8 cellular contexts compared by ENCODE assay signal in genomic region chr1:39892611-39893595, GRCh38. TPM values are rescaled to one million over a fixed set of nuclear protein-coding genes. Genes with fewer than 3 reads are reported as not detected.
DNase-seq lines count a peak whose midpoint lies in the region; ATAC-seq and TF ChIP-seq lines count a peak whose summit lies in the region.

No MANE protein-coding gene starts in this region.

- H3K4me1 ChIP-seq in lung (ENCODE audit: control insufficient read depth in 2 of 2, insufficient read depth in 2 of 2, low read length in 2 of 2), result peaks cover 0 to 2% of the 10 kb centered on the region in 2 donors

- WGBS in lung, 2 donors, result 15 to 34% methylated on average over 6 of the region's 6 CpGs

- no peak for TF ChIP-seq CTCF in brain (conservative IDR thresholded peaks at IDR 0.05)
- no peak for TF ChIP-seq CTCF in lung (IDR thresholded peaks at IDR 0.05; ENCODE audit: control extremely low read depth, extremely low read depth)

- no peaks in the 10 kb centered on the region for H3K36me3 ChIP-seq in lung (ENCODE audit: control insufficient read depth in 2 of 2, insufficient read depth in 2 of 2, low read length in 2 of 2)

- H3K9me3 Mint-ChIP-seq in brain, result no peaks in the 10 kb centered on the region
- H3K9me3 Mint-ChIP-seq in activated CD8-positive, alpha-beta T cell treated with anti-CD3 and anti-CD28 coated beads, Interleukin-2, amount 10 ng/mL, durations not matched to agents 7 days and 5 days (ENCODE audit: insufficient read depth), result no peaks in the 10 kb centered on the region

- no peaks in the 10 kb centered on the region for H3K27me3 ChIP-seq in lung (ENCODE audit: control insufficient read depth, insufficient read depth)

- peaks cover 7% of the 10 kb centered on the region for H3K27me3 Mint-ChIP-seq in brain
- peaks cover 55% of the 10 kb centered on the region for H3K27me3 Mint-ChIP-seq in activated CD8-positive, alpha-beta T cell treated with anti-CD3 and anti-CD28 coated beads, Interleukin-2, amount 10 ng/mL, durations not matched to agents 7 days and 5 days (ENCODE audit: low read depth)

- CTCF ChIA-PET in activated CD8-positive, alpha-beta T cell treated with anti-CD3 and anti-CD28 coated beads, Interleukin-2, amount 10 ng/mL, durations not matched to agents 7 days and 5 days (lab: Charles Lee), result interaction anchor here (1.2 to 2.3 kb wide), 3 partner anchors 9 to 139 kb away, joined by 4 to 14 read pairs (median 9); partner anchors contain the start of gene MYCL

- H3K36me3 Mint-ChIP-seq in brain, result peaks cover 6% of the 10 kb centered on the region
- no peaks in the 10 kb centered on the region for H3K36me3 Mint-ChIP-seq in activated CD8-positive, alpha-beta T cell treated with anti-CD3 and anti-CD28 coated beads, Interleukin-2, amount 10 ng/mL, durations not matched to agents 7 days and 5 days (ENCODE audit: low read depth)

- POLR2A ChIA-PET in activated CD8-positive, alpha-beta T cell treated with anti-CD3 and anti-CD28 coated beads, Interleukin-2, amount 10 ng/mL, durations not matched to agents 7 days and 5 days (lab: Charles Lee), result no interaction called here

- ATAC-seq in lung (ENCODE audit: insufficient read depth, low FRiP score) (peak; percentile 35), HG03095 (IDR thresholded peaks at IDR 0.05; ENCODE audit: unreplicated experiment) (no peak)
- ATAC-seq in activated CD8-positive, alpha-beta T cell treated with anti-CD3 and anti-CD28 coated beads, Interleukin-2, amount 10 ng/mL, durations not matched to agents 7 days and 5 days, result no peak

- no peaks in the 10 kb centered on the region for H3K9me3 ChIP-seq in lung (ENCODE audit: control insufficient read depth in 2 of 2, insufficient read depth in 1 of 2, low read length in 1 of 2)

- H3K27ac Mint-ChIP-seq in brain, result peak overlapping the region in 4 of 5 experiments; percentile 54 to 71 (median 64)
- H3K27ac Mint-ChIP-seq in activated CD8-positive, alpha-beta T cell treated with anti-CD3 and anti-CD28 coated beads, Interleukin-2, amount 10 ng/mL, durations not matched to agents 7 days and 5 days, result no peak overlapping the region

- DNase-seq in DMS153 (lab: John Stamatoyannopoulos, UW), result peak; percentile 90
- DNase-seq in NCI-H1417 treated with DMSO at 0.1 percent for 48 hours (lab: John Stamatoyannopoulos, UW), result peak; percentile 19
- peak; percentile 58 for DNase-seq in lung (ENCODE audit: low spot score)
- DNase-seq in NCI-H2171 (lab: John Stamatoyannopoulos, UW), result no peak
- no peak for DNase-seq in activated CD8-positive, alpha-beta T cell treated with anti-CD3 and anti-CD28 coated beads, Interleukin-2, amount 10 ng/mL, durations not matched to agents 7 days and 5 days
- no peak for DNase-seq in substantia nigra (lab: John Stamatoyannopoulos, UW)

- no peak overlapping the region for H3K4me3 ChIP-seq in lung

- H3K4me3 Mint-ChIP-seq in brain, result peak overlapping the region in 2 of 5 experiments; percentile 25 to 32
- no peak overlapping the region for H3K4me3 Mint-ChIP-seq in activated CD8-positive, alpha-beta T cell treated with anti-CD3 and anti-CD28 coated beads, Interleukin-2, amount 10 ng/mL, durations not matched to agents 7 days and 5 days

- H3K27ac ChIP-seq in lung (ENCODE audit: low read depth in 1 of 2, low read length in 1 of 2), result no peak overlapping the region
- H3K27ac ChIP-seq in substantia nigra (ENCODE audit: low read depth, low read length, poor library complexity, severe bottlenecking), result no peak overlapping the region

- H3K4me1 Mint-ChIP-seq in brain, result peaks cover 59% of the 10 kb centered on the region
- no peaks in the 10 kb centered on the region for H3K4me1 Mint-ChIP-seq in activated CD8-positive, alpha-beta T cell treated with anti-CD3 and anti-CD28 coated beads, Interleukin-2, amount 10 ng/mL, durations not matched to agents 7 days and 5 days (ENCODE audit: low read depth)

RNA-seq across cellular contexts. Expression of gene MYCL, which starts 8.8 kb away (rescaled TPM):
- polyA plus RNA-seq in brain (ENCODE audit: insufficient read depth, low read depth, low replicate concordance) (7.1 TPM), lung (1 to 10 TPM; 2.4 to 2.7 TPM)
- 1 to 10 TPM; 6.0 to 7.8 TPM for total RNA-seq in lung
- total RNA-seq in activated CD8-positive, alpha-beta T cell treated with anti-CD3 and anti-CD28 coated beads, Interleukin-2, amount 10 ng/mL, durations not matched to agents 7 days and 5 days, result not detected

RNA-seq across cellular contexts. Expression of gene TRIT1, which starts 9.6 kb away (rescaled TPM):
- polyA plus RNA-seq in brain (ENCODE audit: insufficient read depth, low read depth, low replicate concordance) (12.2 TPM), lung (10 to 100 TPM; 10.3 to 13.5 TPM)
- 10 to 100 TPM; 18.5 to 42.5 TPM for total RNA-seq in lung
- total RNA-seq in activated CD8-positive, alpha-beta T cell treated with anti-CD3 and anti-CD28 coated beads, Interleukin-2, amount 10 ng/mL, durations not matched to agents 7 days and 5 days, result 10 to 100 TPM; 18.2 to 18.8 TPM

Comparison
In these comparisons a context has a peak if more than half of its experiments do, and no peak if none do; other contexts are left out.
1. DNase-seq: peak in DMS153 (single experiment), NCI-H1417 treated with DMSO at 0.1 percent for 48 hours (single experiment) and lung (single experiment); none in NCI-H2171 (single experiment), activated CD8-positive, alpha-beta T cell treated with anti-CD3 and anti-CD28 coated beads, Interleukin-2, amount 10 ng/mL, durations not matched to agents 7 days and 5 days (single experiment) and substantia nigra (0 of 49).
2. RNA of gene MYCL, which starts 8.8 kb away (total RNA-seq): 6.0 to 7.8 TPM in lung; not detected in activated CD8-positive, alpha-beta T cell treated with anti-CD3 and anti-CD28 coated beads, Interleukin-2, amount 10 ng/mL, durations not matched to agents 7 days and 5 days; every median in the first group is over 4 times any median in the second.